In genomic region chr6:23003671-23004598, GRCh38 we compare ENCODE assay signal across 10 cellular contexts.
DNase-seq lines count a peak whose midpoint lies in the region; ATAC-seq and TF ChIP-seq lines count a peak whose summit lies in the region.
"Had no signal": no experiment of that assay in that cellular context is flagged by ENCODE, and none has a peak within 500 bp of the region (broad histone marks: within the 10 kb centered on the region; RNA-seq: fewer than 3 reads in every experiment).

No MANE protein-coding gene starts in this region.

- no peak overlapping the region for H2BK5ac ChIP-seq in neuronal stem cell (ENCODE audit: low read length)

- no peaks in the 10 kb centered on the region for H3K79me1 ChIP-seq in neuronal stem cell (ENCODE audit: low read depth, low read length)

- H3K36me3 ChIP-seq in neuronal stem cell (replicated peaks in 1 of 2; ENCODE audit: control insufficient read depth in 2 of 2, insufficient read depth in 2 of 2, low read length in 2 of 2) (no peaks in the 10 kb centered on the region), right lobe of liver (no peaks in the 10 kb centered on the region)

- peak overlapping the region; percentile 32 for H3K4me3 ChIP-seq in AG10803 (ENCODE audit: low read length)
- H3K4me3 ChIP-seq in neuronal stem cell (ENCODE audit: low read length in 2 of 2), result no peak overlapping the region
- no peak overlapping the region for H3K4me3 ChIP-seq in right lobe of liver

- H2AFZ ChIP-seq in neuronal stem cell (ENCODE audit: low read length), result peak overlapping the region; percentile 21

- no peaks in the 10 kb centered on the region for H3K27me3 ChIP-seq in neuronal stem cell (ENCODE audit: control insufficient read depth in 3 of 3, insufficient read depth in 3 of 3, low read depth in 1 of 3, low read length in 3 of 3)
- H3K27me3 ChIP-seq in right lobe of liver, result no peaks in the 10 kb centered on the region

- H3K9ac ChIP-seq in neuronal stem cell (ENCODE audit: low read depth, low read length, poor library complexity), result no peak overlapping the region

- no peak overlapping the region for H3K18ac ChIP-seq in neuronal stem cell (ENCODE audit: low read length)

- ATAC-seq in GM18520 (IDR thresholded peaks at IDR 0.05; ENCODE audit: unreplicated experiment) (no peak), right lobe of liver (no peak)

- DNase-seq in AG10803 (ENCODE audit: low read depth) (peak; percentile 89), NCI-H2171 treated with DMSO at 0.1 percent for 48 hours (lab: John Stamatoyannopoulos, UW) (peak; percentile 99), epidermal melanocyte (ENCODE audit: insufficient read length, low spot score) (peak; percentile 42), neuronal stem cell (ENCODE audit: low spot score) (no peak), HT-29 (ENCODE audit: low spot score) (no peak), right lobe of liver (no peak)
- DNase-seq in effector CD8-positive, alpha-beta T cell (lab: John Stamatoyannopoulos, UW), result no peak
- DNase-seq: activated T-cell treated with anti-CD3 and anti-CD28 coated beads for 4 hours had no signal

- intact Hi-C loops in right lobe of liver (cut with DNase I), result no loop called here

- no peak overlapping the region for H2BK12ac ChIP-seq in neuronal stem cell (ENCODE audit: low read length)

- H2AK5ac ChIP-seq in neuronal stem cell (ENCODE audit: low read depth, low read length), result no peak overlapping the region

- H3K4me2 ChIP-seq in neuronal stem cell (ENCODE audit: insufficient read depth, low read length, poor library complexity, severe bottlenecking), result no peak overlapping the region

- H4K8ac ChIP-seq in neuronal stem cell (ENCODE audit: low read depth, low read length), result no peak overlapping the region

- H4K91ac ChIP-seq in neuronal stem cell (ENCODE audit: low read depth, low read length, poor library complexity), result no peak overlapping the region

- H3K14ac ChIP-seq in neuronal stem cell (ENCODE audit: low read length), result no peak overlapping the region

- H3K23ac ChIP-seq in neuronal stem cell (ENCODE audit: low read depth, low read length, poor library complexity), result no peak overlapping the region

- peak; percentile 1; the same call in 1 of the 2 replicates for TF ChIP-seq CTCF in AG10803 (conservative IDR thresholded peaks at IDR 0.05; ENCODE audit: low read length)
- no peak for TF ChIP-seq CTCF in right lobe of liver (IDR thresholded peaks at IDR 0.05)

- H2BK15ac ChIP-seq in neuronal stem cell (ENCODE audit: low read length), result no peak overlapping the region

- H3K27ac ChIP-seq in neuronal stem cell (replicated peaks; ENCODE audit: low read length) (no peak overlapping the region), right lobe of liver (no peak overlapping the region)
- H3K27ac ChIP-seq: C4-2B had no signal

- no peak overlapping the region for H3K4ac ChIP-seq in neuronal stem cell (ENCODE audit: low read length)

- no CpG with 5 or more reads among the region's 17 CpGs for WGBS in neuronal stem cell (ENCODE audit: extremely low coverage in 2 of 2, insufficient read length in 2 of 2, insufficient replicate concordance in 1 of 2), 2 donors
- WGBS in right lobe of liver (ENCODE audit: insufficient coverage, low coverage, low lambda C conversion rate, missing lambda C conversion rate), result 76% methylated on average over 16 of the region's 17 CpGs

- H3K4me1 ChIP-seq in neuronal stem cell (ENCODE audit: control insufficient read depth in 2 of 2, insufficient read depth in 1 of 2, low read depth in 1 of 2, low read length in 2 of 2) (peaks cover 0 to 6% of the 10 kb centered on the region in 2 donors), right lobe of liver (no peaks in the 10 kb centered on the region)

- H3K9me3 ChIP-seq in neuronal stem cell (replicated peaks in 1 of 2; ENCODE audit: control insufficient read depth in 2 of 2, insufficient read depth in 1 of 2, low read depth in 1 of 2, low read length in 2 of 2) (no peaks in the 10 kb centered on the region), right lobe of liver (no peaks in the 10 kb centered on the region)

- H2BK120ac ChIP-seq in neuronal stem cell (ENCODE audit: low read depth, low read length), result no peak overlapping the region

- no peak for TF ChIP-seq POLR2A in right lobe of liver (IDR thresholded peaks at IDR 0.05)

Comparison
In these comparisons a context has a peak if more than half of its experiments do, and no peak if none do; other contexts are left out.
1. DNase-seq: peak in AG10803 (single experiment), NCI-H2171 treated with DMSO at 0.1 percent for 48 hours (single experiment) and epidermal melanocyte (single experiment); none in neuronal stem cell (single experiment), HT-29 (single experiment), right lobe of liver (0 of 3) and effector CD8-positive, alpha-beta T cell (single experiment).